Comparison of ENCODE assay signal across 8 cellular contexts in genomic region chr9:29830815-29831214, GRCh38.
DNase-seq lines count a peak whose midpoint lies in the region; ATAC-seq, FAIRE-seq and TF ChIP-seq lines count a peak whose summit lies in the region.

No MANE protein-coding gene starts in this region.

- CTCF ChIA-PET in GM12878 (lab: Yijun Ruan, JAX) = no interaction called here

- intact Hi-C loops in GM12878 (cut with micrococcal nuclease; ENCODE audit: unreplicated experiment) = no loop called here
- intact Hi-C loops in gastrocnemius medialis (cut with DNase I; ENCODE audit: low total_unique reads) = no loop called here

- no peak overlapping the region for H3K27ac ChIP-seq in GM12878 (ENCODE audit: control insufficient read depth, insufficient read depth)
- no peak overlapping the region for H3K27ac ChIP-seq in coronary artery
- no peak overlapping the region for H3K27ac ChIP-seq in gastrocnemius medialis

- H3K4me3 ChIP-seq in GM12878 (no peak overlapping the region), coronary artery (no peak overlapping the region), gastrocnemius medialis (no peak overlapping the region)

- H3K9me3 ChIP-seq in GM12878 (replicated peaks; ENCODE audit: control insufficient read depth, insufficient read depth, low read length) = no peaks in the 10 kb centered on the region
- H3K9me3 ChIP-seq in gastrocnemius medialis = no peaks in the 10 kb centered on the region

- TF ChIP-seq POLR2A in GM12878 (IDR thresholded peaks at IDR 0.05; ENCODE audit: low read depth, low read length) (no peak), gastrocnemius medialis (IDR thresholded peaks at IDR 0.05) (no peak)

- H3K79me2 ChIP-seq in GM12878 (ENCODE audit: control insufficient read depth, insufficient read depth, low read length) = no peaks in the 10 kb centered on the region

- peak; percentile 66 for ATAC-seq in GM12878
- ATAC-seq in gastrocnemius medialis = no peak

- H3K9ac ChIP-seq in GM12878 (ENCODE audit: control insufficient read depth, insufficient read depth, low read length) = no peak overlapping the region

- H3K36me3 ChIP-seq in GM12878 (ENCODE audit: control insufficient read depth in 2 of 2, insufficient read depth in 2 of 2, low read length in 1 of 2) = no peaks in the 10 kb centered on the region
- no peaks in the 10 kb centered on the region for H3K36me3 ChIP-seq in gastrocnemius medialis

- 40% methylated on average over 6 of the region's 6 CpGs for WGBS in GM12878 (ENCODE audit: insufficient coverage, insufficient replicate concordance, low lambda C conversion rate, missing lambda C conversion rate)

- no peak overlapping the region for H3K4me2 ChIP-seq in GM12878 (ENCODE audit: control insufficient read depth, insufficient read depth)

- TF ChIP-seq EP300 in GM12878 (IDR thresholded peaks at IDR 0.05; ENCODE audit: borderline replicate concordance in 1 of 2, control insufficient read depth in 1 of 2, low read depth in 2 of 2, low read length in 2 of 2) = no peak

- no TSS peak for BruUV-seq in GM12878 (replicated peaks; lab: Mats Ljungman, UMichigan)

- no peak for FAIRE-seq in GM12878 (lab: Jason Lieb, UNC)

- H2AFZ ChIP-seq in GM12878 (ENCODE audit: control insufficient read depth, low read depth, low read length) = no peak overlapping the region

- no peaks in the 10 kb centered on the region for H4K20me1 ChIP-seq in GM12878 (ENCODE audit: control insufficient read depth, insufficient read depth)

- POLR2A ChIA-PET in GM12878 (lab: Charles Lee) = no interaction called here

- peak; percentile 40 for TF ChIP-seq CTCF in GM10266 (IDR thresholded peaks at IDR 0.05; ENCODE audit: control insufficient read depth, insufficient read depth, low read depth, missing control alignments)
- TF ChIP-seq CTCF in GM12878 (IDR thresholded peaks at IDR 0.05 in 2 of 3, conservative IDR thresholded peaks at IDR 0.05 in 1 of 3; ENCODE audit: control insufficient read depth in 2 of 3, extremely low read depth in 1 of 3, insufficient read depth in 1 of 3, low read depth in 3 of 3, low read length in 3 of 3) = peak; percentile 6 to 56 (median 34); a peak in 4 of 6 replicates
- TF ChIP-seq CTCF in coronary artery (IDR thresholded peaks at IDR 0.05) = no peak
- no peak for TF ChIP-seq CTCF in gastrocnemius medialis (IDR thresholded peaks at IDR 0.05 in 4 of 5, conservative IDR thresholded peaks at IDR 0.05 in 1 of 5)

- no peaks in the 10 kb centered on the region for H3K27me3 ChIP-seq in GM12878 (replicated peaks in 1 of 2; ENCODE audit: control insufficient read depth in 2 of 2, insufficient read depth in 2 of 2, low read length in 1 of 2)
- no peaks in the 10 kb centered on the region for H3K27me3 ChIP-seq in gastrocnemius medialis

- SMC1A ChIA-PET in GM12878 (lab: Charles Lee; ENCODE audit: uncharacterized antibody, unreplicated experiment) = interaction anchor here (0.6 kb wide), 1 partner anchor 22 kb away, joined by 4 read pairs; no protein-coding TSS in a partner anchor

- in situ Hi-C loops in GM12878 (cut with MboI) (no loop called here), gastrocnemius medialis (cut with MboI; ENCODE audit: low sequenced_read_pairs in 4 of 4) (no loop called here)

- DNase-seq in GM10266 (ENCODE audit: extremely low spot score) = no peak
- peak; percentile 55 for DNase-seq in NCI-H1092 treated with DMSO at 0.1 percent for 48 hours (lab: John Stamatoyannopoulos, UW)
- no peak for DNase-seq in GM12878 (ENCODE audit: low read depth, low spot score)
- peak; percentile 50 for DNase-seq in myocyte (ENCODE audit: low read depth)
- no peak for DNase-seq in coronary artery (ENCODE audit: low spot score)
- DNase-seq in gastrocnemius medialis = no peak
- DNase-seq in stimulated activated CD4-positive, alpha-beta T cell treated with anti-CD3 and anti-CD28 coated beads, Interleukin-4, amount 100 ng/mL, for 1 hour = no peak
- DNase-seq in amniotic stem cell (lab: John Stamatoyannopoulos, UW) = no peak

- TF ChIP-seq RAD21 in GM12878 (IDR thresholded peaks at IDR 0.05; ENCODE audit: insufficient read depth, low read depth, low read length) = peak; percentile 37

- RAD21 ChIA-PET in GM12878 (lab: Charles Lee; ENCODE audit: unreplicated experiment) = no interaction called here

- H3K4me1 ChIP-seq in GM12878 (ENCODE audit: control insufficient read depth, insufficient read depth, low read length) = no peaks in the 10 kb centered on the region
- H3K4me1 ChIP-seq in gastrocnemius medialis = no peaks in the 10 kb centered on the region

TF ChIP-seq in GM12878, 131 proteins besides CTCF, POLR2A, EP300 and RAD21:
- no peak for TF ChIP-seq ZBTB4 (CRISPR knock-in tag; IDR thresholded peaks at IDR 0.05)
- no peak for TF ChIP-seq LARP7 (IDR thresholded peaks at IDR 0.05)
- peak; percentile 47; the same call in 1 of the 2 replicates for TF ChIP-seq SMC3 (IDR thresholded peaks at IDR 0.05; ENCODE audit: borderline replicate concordance, low read length)
- TF ChIP-seq BCLAF1 (IDR thresholded peaks at IDR 0.05) = no peak

Comparison
In these comparisons a context has a peak if more than half of its experiments do, and no peak if none do; other contexts are left out.
1. DNase-seq: peak in NCI-H1092 treated with DMSO at 0.1 percent for 48 hours (single experiment) and myocyte (single experiment); none in GM10266 (single experiment), GM12878 (single experiment), coronary artery (single experiment), gastrocnemius medialis (0 of 2), stimulated activated CD4-positive, alpha-beta T cell treated with anti-CD3 and anti-CD28 coated beads, Interleukin-4, amount 100 ng/mL, for 1 hour (single experiment) and amniotic stem cell (single experiment).
2. CTCF ChIP-seq: peak in GM10266 (single experiment) and GM12878 (3 of 3); none in coronary artery (single experiment) and gastrocnemius medialis (0 of 5).